9 cellular contexts compared by ENCODE assay signal in the genomic region with DNA sequence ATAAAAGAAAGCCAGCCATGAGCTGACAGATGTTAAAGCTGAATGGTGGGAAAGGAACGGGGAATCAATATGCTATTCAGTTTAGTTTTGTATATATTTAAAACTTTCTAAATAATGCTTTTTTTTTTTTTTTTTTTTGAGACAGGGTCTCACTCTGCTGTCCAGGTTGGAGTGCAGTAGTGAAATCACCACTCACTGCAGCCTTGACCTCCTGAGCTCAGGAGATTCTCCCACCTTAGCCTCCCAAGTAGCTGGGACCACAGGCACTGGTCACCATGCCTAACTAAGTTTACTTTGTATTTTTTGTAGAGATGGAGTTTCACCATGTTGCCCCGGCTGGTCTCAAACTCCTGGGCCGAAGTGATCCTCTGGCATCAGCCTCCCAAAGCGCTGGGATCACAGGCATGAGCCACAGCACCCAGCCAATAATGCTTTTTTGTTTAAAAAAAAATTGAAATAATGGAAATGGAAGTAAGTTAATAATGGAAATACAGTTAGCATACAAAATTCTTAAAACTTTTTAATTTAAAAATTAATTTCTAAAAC.
"Had no signal": no experiment of that assay in that cellular context is flagged by ENCODE, and none has a peak within 500 bp of the region (broad histone marks: within the 10 kb centered on the region; RNA-seq: fewer than 3 reads in every experiment).

No MANE protein-coding gene starts in this region.

- ATAC-seq: HCT116, K562 had no signal

- DNase-seq: GM23248, GOT3, H7, HFFc6, IMR-90 had no signal

- FAIRE-seq: K562 had no signal

- H3K36me3 ChIP-seq: HAP-1 had no signal

- H3K27ac ChIP-seq: GM23248, HL-60 had no signal

- H3K9ac ChIP-seq: GM23248 had no signal

- H3K9me3 ChIP-seq: HAP-1 had no signal

- H2AFZ ChIP-seq: GM23248 had no signal

- H3K4me3 ChIP-seq: GM23248, HAP-1, K562 had no signal

- H3K4me1 ChIP-seq: HAP-1 had no signal
